Comparison of ENCODE assay signal across 24 cellular contexts in the genomic region with DNA sequence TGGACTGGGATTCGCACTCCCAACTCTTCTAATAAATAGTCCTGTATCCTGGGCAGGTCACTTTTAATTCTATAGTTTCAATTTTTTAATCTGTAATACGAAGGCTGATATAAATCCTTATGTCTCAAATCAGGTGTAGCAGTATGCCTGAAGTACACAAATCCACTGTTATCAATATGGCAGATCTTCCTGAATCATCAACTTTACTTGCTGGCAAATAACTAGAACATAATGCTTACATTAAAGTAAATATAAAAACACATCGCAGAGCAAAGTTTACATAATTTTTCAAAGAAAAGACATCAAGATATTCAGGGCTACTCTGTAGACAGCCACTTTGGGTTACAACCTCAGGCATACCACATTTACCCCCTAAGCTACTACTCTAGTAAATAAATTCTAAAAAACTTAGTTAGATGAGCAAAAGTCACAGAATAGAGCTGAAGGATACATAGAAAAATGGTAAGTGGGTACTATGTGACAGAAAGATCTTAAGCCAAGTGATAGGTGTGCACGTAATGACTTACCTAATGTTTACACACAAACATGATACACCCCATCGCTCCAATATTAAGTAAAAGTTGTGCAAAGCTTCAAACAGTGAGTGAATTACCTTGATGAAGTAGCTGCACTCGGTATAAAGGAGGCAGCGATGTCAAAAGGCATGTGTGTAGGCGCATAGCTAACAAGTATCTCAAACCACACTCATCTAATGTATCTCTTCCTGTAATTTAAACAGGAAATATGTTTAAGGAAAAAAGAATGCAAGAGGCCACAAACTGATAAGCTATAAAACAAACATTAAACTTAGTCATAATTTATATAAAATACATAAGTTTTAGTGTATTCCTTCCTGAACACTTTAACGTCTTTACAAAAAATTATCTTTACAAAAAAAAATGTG.
DNase-seq lines count a peak whose midpoint lies in the region; ATAC-seq, FAIRE-seq and TF ChIP-seq lines count a peak whose summit lies in the region.
"Had no signal": no experiment of that assay in that cellular context is flagged by ENCODE, and none has a peak within 500 bp of the region (broad histone marks: within the 10 kb centered on the region; RNA-seq: fewer than 3 reads in every experiment).

No MANE protein-coding gene starts in this region.

- peak overlapping the region; percentile 69 for H3K4me2 ChIP-seq in astrocyte (ENCODE audit: low read length)
- H3K4me2 ChIP-seq: KMS-11, PC-9 had no signal

- H3K27me3 Mint-ChIP-seq in astrocyte (ENCODE audit: low read depth, unreplicated experiment) = no peaks in the 10 kb centered on the region
- H3K27me3 Mint-ChIP-seq: CD8-positive, alpha-beta memory T cell had no signal

- peaks cover 7% of the 10 kb centered on the region for H3K4me1 ChIP-seq in astrocyte (ENCODE audit: insufficient read depth, low read length)
- H3K4me1 ChIP-seq: ascending aorta, transverse colon had no signal

- ATAC-seq in left lobe of liver (peak; percentile 39), HG03095 (IDR thresholded peaks at IDR 0.05; ENCODE audit: unreplicated experiment) (no peak), HG03045 (IDR thresholded peaks at IDR 0.05; ENCODE audit: unreplicated experiment) (no peak)
- ATAC-seq: left colon; stimulated activated effector memory CD8-positive, alpha-beta T cell treated with anti-CD3 and anti-CD28 coated beads, Interleukin-12 subunit alpha, Interleukin-12 subunit beta, amount 100 ng/mL, for 72 hours had no signal

- no peak overlapping the region for H2AFZ ChIP-seq in astrocyte (ENCODE audit: low read depth, low read length)
- H2AFZ ChIP-seq: PC-9 had no signal

- DNase-seq in AG04450 (ENCODE audit: low read depth, low spot score) = peak; percentile 18
- peak; percentile 94 for DNase-seq in LNCaP clone FGC (ENCODE audit: low read depth)
- peak; percentile 59 for DNase-seq in astrocyte (ENCODE audit: low read depth)
- no peak for DNase-seq in left lobe of liver (ENCODE audit: low spot score)
- no peak for DNase-seq in activated T-cell treated with anti-CD3 and anti-CD28 coated beads, Interleukin-2, amount 50 U/mL, for 1 hour
- no peak for DNase-seq in stimulated activated CD4-positive, alpha-beta T cell treated with anti-CD3 and anti-CD28 coated beads, Interleukin-15, amount 100 ng/mL, for 24 hours
- DNase-seq: activated CD4-positive, alpha-beta T cell treated with anti-CD3 and anti-CD28 coated beads, Interleukin-2, amount 50 U/mL, for 4 hours; activated naive CD4-positive, alpha-beta T cell treated with anti-CD3 and anti-CD28 coated beads for 36 hours; activated T-cell treated with anti-CD3 and anti-CD28 coated beads for 4 hours; CD8-positive, alpha-beta memory T cell; GOT3; left colon; NCI-H1105 treated with DMSO at 0.1 percent for 48 hours; NCI-H748 treated with DMSO at 0.1 percent for 48 hours; PC-9; stimulated activated CD4-positive, alpha-beta T cell treated with anti-CD3 and anti-CD28 coated beads, Interleukin-12 subunit alpha, Interleukin-12 subunit beta, amount 100 ng/mL, for 4 hours; T-helper 9 cell; transverse colon had no signal

- H3K4me1 Mint-ChIP-seq in astrocyte (ENCODE audit: low read depth, unreplicated experiment) = peaks cover 2% of the 10 kb centered on the region
- H3K4me1 Mint-ChIP-seq: CD8-positive, alpha-beta memory T cell; stimulated activated effector memory CD8-positive, alpha-beta T cell treated with anti-CD3 and anti-CD28 coated beads, Interleukin-12 subunit alpha, Interleukin-12 subunit beta, amount 100 ng/mL, for 72 hours had no signal

- no peaks in the 10 kb centered on the region for H3K79me2 ChIP-seq in astrocyte (ENCODE audit: insufficient read depth, low read length)

- no peak for TF ChIP-seq CTCF in AG04450 (IDR thresholded peaks at IDR 0.05; ENCODE audit: low read depth, low read length)
- TF ChIP-seq CTCF in LNCaP clone FGC (IDR thresholded peaks at IDR 0.05; ENCODE audit: control insufficient read depth, extremely low read depth, insufficient read depth) = no peak
- TF ChIP-seq CTCF in astrocyte (IDR thresholded peaks at IDR 0.05; ENCODE audit: insufficient read depth, low read depth, low read length) = no peak

- peaks cover 3% of the 10 kb centered on the region for H3K9me3 Mint-ChIP-seq in astrocyte (ENCODE audit: unreplicated experiment)
- H3K9me3 Mint-ChIP-seq: activated naive CD4-positive, alpha-beta T cell treated with anti-CD3 and anti-CD28 coated beads for 36 hours; CD8-positive, alpha-beta memory T cell; stimulated activated effector memory CD8-positive, alpha-beta T cell treated with anti-CD3 and anti-CD28 coated beads, Interleukin-12 subunit alpha, Interleukin-12 subunit beta, amount 100 ng/mL, for 72 hours had no signal

- H3K27ac ChIP-seq in AG04450 (ENCODE audit: low read depth, low read length) (no peak overlapping the region), astrocyte (ENCODE audit: low read depth, low read length) (no peak overlapping the region)
- H3K27ac ChIP-seq: ascending aorta, coronary artery, KMS-11, PC-9, transverse colon had no signal

- H3K9me3 ChIP-seq in AG04450 (ENCODE audit: control insufficient read depth, insufficient read depth, low read length) = no peaks in the 10 kb centered on the region
- H3K9me3 ChIP-seq in astrocyte (ENCODE audit: insufficient read depth, low read depth, low read length) = no peaks in the 10 kb centered on the region
- H3K9me3 ChIP-seq: ascending aorta, transverse colon had no signal

- H3K4me3 ChIP-seq in AG04450 (ENCODE audit: low read depth, low read length) = no peak overlapping the region
- peak overlapping the region; percentile 37 for H3K4me3 ChIP-seq in LNCaP clone FGC (ENCODE audit: low read depth, low read length)
- no peak overlapping the region for H3K4me3 ChIP-seq in astrocyte (ENCODE audit: insufficient read depth, low read depth, low read length)
- H3K4me3 ChIP-seq: ascending aorta, coronary artery, PC-9, transverse colon had no signal

- FAIRE-seq in astrocyte (lab: Jason Lieb, UNC) = no peak

- H3K36me3 Mint-ChIP-seq in astrocyte (ENCODE audit: low read depth, unreplicated experiment) = peaks cover 8% of the 10 kb centered on the region
- H3K36me3 Mint-ChIP-seq: stimulated activated effector memory CD8-positive, alpha-beta T cell treated with anti-CD3 and anti-CD28 coated beads, Interleukin-12 subunit alpha, Interleukin-12 subunit beta, amount 100 ng/mL, for 72 hours had no signal

- CTCF ChIA-PET in AG04450 (lab: Charles Lee) = no interaction called here

- H3K36me3 ChIP-seq in astrocyte (ENCODE audit: insufficient read depth, low read length) = no peaks in the 10 kb centered on the region

- H4K20me1 ChIP-seq in astrocyte (ENCODE audit: insufficient read depth, low read length) = no peaks in the 10 kb centered on the region

- H3K9ac ChIP-seq in astrocyte (ENCODE audit: low read length) = no peak overlapping the region
- H3K9ac ChIP-seq: KMS-11 had no signal

- no peak overlapping the region for H3K4me3 Mint-ChIP-seq in astrocyte (ENCODE audit: unreplicated experiment)
- H3K4me3 Mint-ChIP-seq: activated naive CD4-positive, alpha-beta T cell treated with anti-CD3 and anti-CD28 coated beads for 36 hours; CD8-positive, alpha-beta memory T cell; stimulated activated effector memory CD8-positive, alpha-beta T cell treated with anti-CD3 and anti-CD28 coated beads, Interleukin-12 subunit alpha, Interleukin-12 subunit beta, amount 100 ng/mL, for 72 hours had no signal

- H3K27ac Mint-ChIP-seq in astrocyte (ENCODE audit: unreplicated experiment) = no peak overlapping the region
- H3K27ac Mint-ChIP-seq: activated naive CD4-positive, alpha-beta T cell treated with anti-CD3 and anti-CD28 coated beads for 36 hours; CD8-positive, alpha-beta memory T cell; stimulated activated effector memory CD8-positive, alpha-beta T cell treated with anti-CD3 and anti-CD28 coated beads, Interleukin-12 subunit alpha, Interleukin-12 subunit beta, amount 100 ng/mL, for 72 hours had no signal

- H3K27me3 ChIP-seq in AG04450 (ENCODE audit: control insufficient read depth, insufficient read depth, low read length) (no peaks in the 10 kb centered on the region), astrocyte (ENCODE audit: insufficient read depth, low read length) (no peaks in the 10 kb centered on the region)
- H3K27me3 ChIP-seq: ascending aorta, transverse colon had no signal

- POLR2A ChIA-PET in AG04450 (lab: Yijun Ruan, JAX) = interaction anchor here (0.5 to 1.2 kb wide), 4 partner anchors 14 to 1045 kb away, joined by 3 to 6 read pairs (median 4); partner anchors contain the start of gene LYSMD2

Comparison
In these comparisons a context has a peak if more than half of its experiments do, and no peak if none do; other contexts are left out.
1. DNase-seq: peak in AG04450 (single experiment), LNCaP clone FGC (single experiment) and astrocyte (single experiment); none in left lobe of liver (single experiment), activated T-cell treated with anti-CD3 and anti-CD28 coated beads, Interleukin-2, amount 50 U/mL, for 1 hour (single experiment) and stimulated activated CD4-positive, alpha-beta T cell treated with anti-CD3 and anti-CD28 coated beads, Interleukin-15, amount 100 ng/mL, for 24 hours (single experiment).